Comparison of ENCODE assay signal across 8 cellular contexts in the genomic region with DNA sequence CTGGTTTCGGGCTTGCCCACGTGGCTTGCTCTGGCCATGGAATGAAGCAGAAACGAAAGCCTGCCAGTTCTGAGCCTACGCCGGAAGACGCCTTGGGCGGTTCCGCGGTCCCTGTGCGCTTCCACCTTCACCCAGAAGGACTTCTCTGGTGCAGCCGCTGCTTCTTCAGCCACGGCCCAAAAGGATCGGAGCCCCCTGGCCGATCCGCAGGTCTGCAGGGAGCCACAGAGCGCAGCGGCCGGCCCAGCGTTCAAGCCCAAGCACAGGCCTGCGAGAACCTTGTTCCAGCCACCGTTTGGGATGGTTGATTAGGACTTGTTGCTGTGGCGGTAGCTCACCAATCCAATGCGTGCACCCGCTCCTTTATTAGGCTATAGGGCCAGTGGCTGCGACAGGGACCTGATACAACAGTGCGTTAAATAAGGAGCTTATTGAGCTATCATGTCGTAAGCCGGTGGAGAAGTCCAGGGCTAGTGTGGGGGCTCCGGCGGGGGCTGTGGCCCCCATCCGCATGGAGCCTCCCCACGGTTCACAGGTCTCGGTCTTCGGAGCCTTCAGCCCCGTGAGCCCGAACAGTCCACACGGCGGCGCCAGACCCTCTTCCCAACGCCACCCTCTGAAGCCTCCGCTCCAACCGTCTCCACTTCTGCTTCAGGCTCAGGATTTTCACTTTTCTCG. TPM values are rescaled to one million over a fixed set of nuclear protein-coding genes. Genes with fewer than 3 reads are reported as not detected.
A peak's percentile ranks its signal among the peaks of the same experiment; 100 is the strongest.
DNase-seq lines count a peak whose midpoint lies in the region; ATAC-seq, FAIRE-seq and TF ChIP-seq lines count a peak whose summit lies in the region.

No MANE protein-coding gene starts in this region.

- peak overlapping the region; percentile 29 to 77 for H3K27ac Mint-ChIP-seq in T-cell
- peak overlapping the region; percentile 30 for H3K27ac Mint-ChIP-seq in stimulated activated memory B cell treated with anti-CD40 and anti-IgM and Interleukin-4, amounts not matched to agents 10 μg/mL and 1 μg/mL and 100 μg/mL, for 72 hours

- peaks cover 0 to 3% of the 10 kb centered on the region in 2 donors for H3K27me3 Mint-ChIP-seq in T-cell
- H3K27me3 Mint-ChIP-seq in stimulated activated memory B cell treated with anti-CD40 and anti-IgM and Interleukin-4, amounts not matched to agents 10 μg/mL and 1 μg/mL and 100 μg/mL, for 72 hours, result peaks cover 8% of the 10 kb centered on the region

- H3K4me3 ChIP-seq in brain microvascular endothelial cell (ENCODE audit: low read depth, low read length) (peak overlapping the region; percentile 3), left lung (peak overlapping the region; percentile 22 to 30)

- in situ Hi-C loops in brain microvascular endothelial cell (cut with HindIII; ENCODE audit: low pct_ligation_motif_present, low sequenced_read_pairs), result no loop called here

- peak overlapping the region; percentile 77 to 82 (median 79) for H3K4me3 Mint-ChIP-seq in T-cell
- peak overlapping the region; percentile 67 for H3K4me3 Mint-ChIP-seq in stimulated activated memory B cell treated with anti-CD40 and anti-IgM and Interleukin-4, amounts not matched to agents 10 μg/mL and 1 μg/mL and 100 μg/mL, for 72 hours

- H3K9me3 Mint-ChIP-seq in T-cell, result no peaks in the 10 kb centered on the region
- no peaks in the 10 kb centered on the region for H3K9me3 Mint-ChIP-seq in stimulated activated memory B cell treated with anti-CD40 and anti-IgM and Interleukin-4, amounts not matched to agents 10 μg/mL and 1 μg/mL and 100 μg/mL, for 72 hours

- peaks cover 16 to 18% (median 18%) of the 10 kb centered on the region in 3 donors for H3K4me1 Mint-ChIP-seq in T-cell
- H3K4me1 Mint-ChIP-seq in stimulated activated memory B cell treated with anti-CD40 and anti-IgM and Interleukin-4, amounts not matched to agents 10 μg/mL and 1 μg/mL and 100 μg/mL, for 72 hours, result peaks cover 12% of the 10 kb centered on the region

- no peak overlapping the region for H3K27ac ChIP-seq in brain microvascular endothelial cell
- no peak overlapping the region for H3K27ac ChIP-seq in left lung

- H3K9me3 ChIP-seq in left lung, result no peaks in the 10 kb centered on the region

- ATAC-seq in T-cell (replicated peaks in 1 of 4) (peak; percentile 82 to 86 (median 84)), left lung (peak; percentile 90), HG02938 (IDR thresholded peaks at IDR 0.05; ENCODE audit: unreplicated experiment) (no peak)
- ATAC-seq in stimulated activated memory B cell treated with anti-CD40 and anti-IgM and Interleukin-4, amounts not matched to agents 10 μg/mL and 1 μg/mL and 100 μg/mL, for 72 hours, result peak; percentile 73

- POLR2A ChIA-PET in T-cell (lab: Charles Lee), result no interaction called here

- intact Hi-C loops in left lung (cut with DNase I), result no loop called here

- CTCF ChIA-PET in T-cell (lab: Charles Lee), result interaction anchor here (0.6 to 1.2 kb wide), 3 partner anchors 11 to 191 kb away, joined by 3 to 8 read pairs (median 6); partner anchors contain the start of gene MPP2 (in 1 of the 2)

- H3K36me3 ChIP-seq in brain microvascular endothelial cell (replicated peaks), result no peaks in the 10 kb centered on the region
- H3K36me3 ChIP-seq in left lung, result no peaks in the 10 kb centered on the region

- no peaks in the 10 kb centered on the region for H3K36me3 Mint-ChIP-seq in T-cell
- H3K36me3 Mint-ChIP-seq in stimulated activated memory B cell treated with anti-CD40 and anti-IgM and Interleukin-4, amounts not matched to agents 10 μg/mL and 1 μg/mL and 100 μg/mL, for 72 hours, result no peaks in the 10 kb centered on the region

- peak; percentile 85 for FAIRE-seq in GM18507 (lab: Jason Lieb, UNC)

- DNase-seq in GM18507 (ENCODE audit: extremely low spot score, insufficient read length, low read depth) (no peak), T-cell (peak in 28 of 34 experiments; percentile 11 to 55 (median 34)), brain microvascular endothelial cell (peak; percentile 11), left lung (no peak), HCEC 1CT (no peak), NCI-H1436 (lab: John Stamatoyannopoulos, UW) (no peak)

- peaks cover 5 to 6% of the 10 kb centered on the region in 2 donors for H3K4me1 ChIP-seq in left lung

- TF ChIP-seq CTCF in brain microvascular endothelial cell (IDR thresholded peaks at IDR 0.05; ENCODE audit: low read depth, low read length, missing control alignments) (peak; percentile 78), left lung (IDR thresholded peaks at IDR 0.05) (peak in 1 of 2 donors; percentile 52)

- H3K27me3 ChIP-seq in brain microvascular endothelial cell (replicated peaks) (peaks cover 2% of the 10 kb centered on the region), left lung (peaks cover 0 to 55% of the 10 kb centered on the region in 2 donors)

RNA-seq across cellular contexts. Expression of gene MPP2, which starts 10.2 kb away (rescaled TPM):
- total RNA-seq in T-cell, result 1 to 10 TPM; 1.6 to 5.6 (median 3.2) TPM
- total RNA-seq in left lung, result 1 to 10 TPM; 1.5 to 1.7 TPM

RNA-seq across cellular contexts. Expression of gene PPY, which starts 24.8 kb away (rescaled TPM):
- total RNA-seq in T-cell (not detected), left lung (not detected)

RNA-seq across cellular contexts. Expression of gene PYY, which starts 36.3 kb away (rescaled TPM):
- total RNA-seq in T-cell (not detected), left lung (not detected)

Comparison
In these comparisons a context has a peak if more than half of its experiments do, and no peak if none do; other contexts are left out.
1. DNase-seq: peak in T-cell (28 of 34) and brain microvascular endothelial cell (single experiment); none in GM18507 (single experiment), left lung (0 of 2), HCEC 1CT (single experiment) and NCI-H1436 (single experiment).